ENCODE assay signal across 12 cellular contexts in the genomic region with DNA sequence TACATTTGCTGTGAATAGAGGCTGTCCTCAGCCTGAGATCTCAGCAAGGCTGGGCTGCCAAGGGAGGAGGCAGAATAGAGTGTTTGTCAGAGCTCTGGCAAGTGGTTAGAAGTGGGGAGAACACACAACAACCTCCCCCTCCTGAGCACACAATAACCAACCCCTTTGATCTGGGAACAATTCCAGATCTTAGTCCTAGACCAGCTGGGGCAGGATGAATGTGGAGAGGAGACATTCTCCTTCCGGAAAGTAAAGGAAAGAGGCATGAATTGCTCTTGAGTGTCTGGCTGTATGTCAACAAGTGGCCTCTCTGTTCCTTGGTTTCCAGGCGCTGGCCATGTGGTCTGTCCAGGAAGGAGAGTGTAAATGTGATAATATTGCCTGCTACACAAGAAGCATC.
DNase-seq lines count a peak whose midpoint lies in the region; ATAC-seq, FAIRE-seq and TF ChIP-seq lines count a peak whose summit lies in the region.
"Had no signal": no experiment of that assay in that cellular context is flagged by ENCODE, and none has a peak within 500 bp of the region (broad histone marks: within the 10 kb centered on the region; RNA-seq: fewer than 3 reads in every experiment).

No MANE protein-coding gene starts in this region.

- FAIRE-seq in endothelial cell of umbilical vein (lab: Jason Lieb, UNC), result no peak
- FAIRE-seq: GM12892 had no signal

- BruUV-seq in endothelial cell of umbilical vein (replicated peaks; lab: Mats Ljungman, UMichigan), result no TSS peak

- H3K27me3 Mint-ChIP-seq in T-helper 17 cell, result peaks cover 14% of the 10 kb centered on the region

- no peaks in the 10 kb centered on the region for H3K4me1 Mint-ChIP-seq in T-helper 17 cell

- CTCF ChIA-PET in endothelial cell of umbilical vein (lab: Charles Lee), result no interaction called here

- no peak overlapping the region for H3K4me3 ChIP-seq in endothelial cell of umbilical vein (replicated peaks in 1 of 3; ENCODE audit: insufficient read depth in 1 of 3, low read depth in 1 of 3, low read length in 3 of 3)
- H3K4me3 ChIP-seq: psoas muscle, vagina had no signal

- no peak overlapping the region for H2AFZ ChIP-seq in endothelial cell of umbilical vein (ENCODE audit: low read depth, low read length)

- intact Hi-C loops in endothelial cell of umbilical vein (cut with micrococcal nuclease), result no loop called here

- no peaks in the 10 kb centered on the region for H3K79me2 ChIP-seq in endothelial cell of umbilical vein (ENCODE audit: control insufficient read depth, insufficient read depth, low read length)

- H3K27ac Mint-ChIP-seq in T-helper 17 cell, result no peak overlapping the region
- H3K27ac Mint-ChIP-seq in activated naive CD4-positive, alpha-beta T cell treated with anti-CD3 and anti-CD28 coated beads, Interleukin-2, amount 50 U/mL, for 72 hours, result no peak overlapping the region

- H3K9me3 Mint-ChIP-seq in activated naive CD4-positive, alpha-beta T cell treated with anti-CD3 and anti-CD28 coated beads, Interleukin-2, amount 50 U/mL, for 72 hours, result peaks cover 8 to 11% of the 10 kb centered on the region in 2 donors

- H3K4me1 ChIP-seq in endothelial cell of umbilical vein (ENCODE audit: control insufficient read depth, extremely low read depth, insufficient read depth, low read length), result no peaks in the 10 kb centered on the region
- H3K4me1 ChIP-seq: psoas muscle, vagina had no signal

- H3K9me1 ChIP-seq in endothelial cell of umbilical vein (replicated peaks; ENCODE audit: control insufficient read depth, extremely low read depth, insufficient read depth, low read length), result no peaks in the 10 kb centered on the region

- H3K36me3 Mint-ChIP-seq in T-helper 17 cell (ENCODE audit: low read depth), result no peaks in the 10 kb centered on the region
- H3K36me3 Mint-ChIP-seq in activated naive CD4-positive, alpha-beta T cell treated with anti-CD3 and anti-CD28 coated beads, Interleukin-2, amount 50 U/mL, for 72 hours, result peaks cover 6 to 15% of the 10 kb centered on the region in 2 donors

- TF ChIP-seq CTCF in endothelial cell of umbilical vein (IDR thresholded peaks at IDR 0.05; ENCODE audit: extremely low read depth in 1 of 2, insufficient read depth in 1 of 2, low read depth in 1 of 2, low read length in 2 of 2), result no peak

- POLR2A ChIA-PET in endothelial cell of umbilical vein (lab: Charles Lee), result no interaction called here

- no peaks in the 10 kb centered on the region for H3K27me3 ChIP-seq in endothelial cell of umbilical vein (ENCODE audit: control insufficient read depth in 2 of 2, insufficient read depth in 2 of 2, low read length in 2 of 2)
- H3K27me3 ChIP-seq: vagina had no signal

- H3K9me3 ChIP-seq in endothelial cell of umbilical vein (replicated peaks; ENCODE audit: control insufficient read depth, insufficient read depth, low read length), result no peaks in the 10 kb centered on the region
- H3K9me3 ChIP-seq in T-helper 17 cell (ENCODE audit: control insufficient read depth, low read length, poor library complexity, severe bottlenecking), result peaks cover 2% of the 10 kb centered on the region
- H3K9me3 ChIP-seq: psoas muscle, vagina had no signal

- dilution Hi-C loops in endothelial cell of umbilical vein (cut with MboI; ENCODE audit: extremely low pct_ligation_motif_present, low sequenced_read_pairs), result no loop called here

- no peak overlapping the region for H3K9ac ChIP-seq in endothelial cell of umbilical vein (replicated peaks; ENCODE audit: extremely low read depth, insufficient read depth, low read length)

- H3K27ac ChIP-seq in endothelial cell of umbilical vein (ENCODE audit: insufficient read depth, low read depth, low read length), result no peak overlapping the region
- H3K27ac ChIP-seq: psoas muscle, vagina had no signal

- H4K20me1 ChIP-seq in endothelial cell of umbilical vein (replicated peaks; ENCODE audit: control insufficient read depth, extremely low read depth, insufficient read depth, low read length), result no peaks in the 10 kb centered on the region

- H3K4me2 ChIP-seq in endothelial cell of umbilical vein (ENCODE audit: insufficient read depth, low read length), result no peak overlapping the region

- peak; percentile 11 for ATAC-seq in GM21576 (IDR thresholded peaks at IDR 0.05; ENCODE audit: unreplicated experiment)
- ATAC-seq in T-helper 17 cell, result no peak
- ATAC-seq in GM21619 (IDR thresholded peaks at IDR 0.05; ENCODE audit: unreplicated experiment), result no peak
- no peak for ATAC-seq in GM18505 (IDR thresholded peaks at IDR 0.05; ENCODE audit: unreplicated experiment)
- ATAC-seq in activated naive CD4-positive, alpha-beta T cell treated with anti-CD3 and anti-CD28 coated beads, Interleukin-2, amount 50 U/mL, for 72 hours, result no peak
- ATAC-seq: activated CD4-positive, CD25-positive, alpha-beta regulatory T cell treated with anti-CD3 and anti-CD28 coated beads, Interleukin-2, amount 50 U/mL, for 24 hours; psoas muscle had no signal

- no peaks in the 10 kb centered on the region for H3K36me3 ChIP-seq in endothelial cell of umbilical vein (ENCODE audit: control insufficient read depth in 2 of 2, extremely low read depth in 1 of 2, insufficient read depth in 2 of 2, low read length in 2 of 2)
- H3K36me3 ChIP-seq: vagina had no signal

- DNase-seq in NCI-H187 (lab: John Stamatoyannopoulos, UW), result peak; percentile 75 to 89
- DNase-seq in endothelial cell of umbilical vein (ENCODE audit: low read depth, low spot score), result peak; percentile 5
- peak; percentile 4 for DNase-seq in pulmonary artery endothelial cell (ENCODE audit: low read depth, low spot score)
- DNase-seq in T-helper 17 cell, result no peak
- no peak for DNase-seq in activated naive CD4-positive, alpha-beta T cell treated with anti-CD3 and anti-CD28 coated beads, Interleukin-2, amount 50 U/mL, for 72 hours (ENCODE audit: low spot score in 2 of 2)
- DNase-seq: psoas muscle had no signal

- H3K4me3 Mint-ChIP-seq in T-helper 17 cell, result no peak overlapping the region

- no peak for TF ChIP-seq POLR2A in endothelial cell of umbilical vein (IDR thresholded peaks at IDR 0.05; ENCODE audit: low read depth, low read length)
- TF ChIP-seq POLR2A in GM18505 (IDR thresholded peaks at IDR 0.05; ENCODE audit: borderline replicate concordance, extremely low read depth, insufficient read depth, insufficient read length), result no peak

TF ChIP-seq in endothelial cell of umbilical vein, 7 proteins besides CTCF, POLR2A, EP300 and RAD21:
- TF ChIP-seq, protein P1, sequence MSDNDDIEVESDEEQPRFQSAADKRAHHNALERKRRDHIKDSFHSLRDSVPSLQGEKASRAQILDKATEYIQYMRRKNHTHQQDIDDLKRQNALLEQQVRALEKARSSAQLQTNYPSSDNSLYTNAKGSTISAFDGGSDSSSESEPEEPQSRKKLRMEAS (IDR thresholded peaks at IDR 0.05; ENCODE audit: insufficient read depth, insufficient read length), result no peak

Comparison
In these comparisons a context has a peak if more than half of its experiments do, and no peak if none do; other contexts are left out.
1. DNase-seq: peak in NCI-H187 (2 of 2), endothelial cell of umbilical vein (single experiment) and pulmonary artery endothelial cell (single experiment); none in T-helper 17 cell (0 of 3) and activated naive CD4-positive, alpha-beta T cell treated with anti-CD3 and anti-CD28 coated beads, Interleukin-2, amount 50 U/mL, for 72 hours (0 of 2).